24 cellular contexts compared by ENCODE assay signal in genomic region chr1:12505639-12506311, GRCh38.
DNase-seq lines count a peak whose midpoint lies in the region; ATAC-seq lines count a peak whose summit lies in the region.
"Had no signal": no experiment of that assay in that cellular context is flagged by ENCODE, and none has a peak within 500 bp of the region (broad histone marks: within the 10 kb centered on the region; RNA-seq: fewer than 3 reads in every experiment).

No MANE protein-coding gene starts in this region.

- ATAC-seq in T-cell (replicated peaks in 1 of 4) = no peak
- ATAC-seq in stimulated activated effector memory CD8-positive, alpha-beta T cell treated with anti-CD3 and anti-CD28 coated beads, Interleukin-12 subunit alpha, Interleukin-12 subunit beta, amount 100 ng/mL, for 72 hours = no peak
- ATAC-seq: activated CD4-positive, alpha-beta T cell treated with anti-CD3 and anti-CD28 coated beads for 36 hours; activated T-cell treated with anti-CD3 and anti-CD28 coated beads, Interleukin-2, amount 50 U/mL, for 4 hours; effector memory CD8-positive, alpha-beta T cell; HepG2; stimulated activated naive CD8-positive, alpha-beta T cell treated with anti-CD3 and anti-CD28 coated beads, Interleukin-15, Interleukin-2, amounts not matched to agents 100 U/mL and 50 U/mL, for 24 hours; upper lobe of right lung had no signal

- no peak overlapping the region for H3K4me3 Mint-ChIP-seq in CD4-positive, alpha-beta memory T cell
- no peak overlapping the region for H3K4me3 Mint-ChIP-seq in T-cell
- H3K4me3 Mint-ChIP-seq in stimulated activated effector memory CD8-positive, alpha-beta T cell treated with anti-CD3 and anti-CD28 coated beads, Interleukin-12 subunit alpha, Interleukin-12 subunit beta, amount 100 ng/mL, for 72 hours = no peak overlapping the region
- H3K4me3 Mint-ChIP-seq: activated CD4-positive, alpha-beta T cell treated with anti-CD3 and anti-CD28 coated beads for 36 hours; activated T-cell treated with anti-CD3 and anti-CD28 coated beads, Interleukin-2, amount 50 U/mL, for 4 hours; effector memory CD8-positive, alpha-beta T cell; T-helper 2 cell treated with Interferon-gamma antibody and Interleukin-4, amounts not matched to agents 5 μg/mL and 100 μg/mL, for 36 hours had no signal

- peaks cover 13 to 30% (median 18%) of the 10 kb centered on the region in 4 donors for H3K4me1 Mint-ChIP-seq in CD4-positive, alpha-beta memory T cell
- H3K4me1 Mint-ChIP-seq in T-cell = peaks cover 24 to 36% (median 24%) of the 10 kb centered on the region in 3 donors
- peaks cover 39% of the 10 kb centered on the region for H3K4me1 Mint-ChIP-seq in stimulated activated effector memory CD8-positive, alpha-beta T cell treated with anti-CD3 and anti-CD28 coated beads, Interleukin-12 subunit alpha, Interleukin-12 subunit beta, amount 100 ng/mL, for 72 hours

- H3K4me1 ChIP-seq in CD4-positive, alpha-beta memory T cell (ENCODE audit: insufficient read depth, low read length) = peaks cover 16% of the 10 kb centered on the region
- H3K4me1 ChIP-seq: colonic mucosa had no signal

- H3K36me3 ChIP-seq in CD4-positive, alpha-beta memory T cell (ENCODE audit: insufficient read depth, low read length) = peaks cover 8% of the 10 kb centered on the region
- H3K36me3 ChIP-seq: colonic mucosa had no signal

- H3K9me3 ChIP-seq in CD4-positive, alpha-beta memory T cell (ENCODE audit: control insufficient read depth in 1 of 2, low read length in 2 of 2) = no peaks in the 10 kb centered on the region
- H3K9me3 ChIP-seq: BLaER1 treated with 17β-estradiol and CSF1 and Interleukin-3, amounts not matched to agents 10 nM and 100 nM; colonic mucosa; heart right ventricle; upper lobe of right lung had no signal

- H3K27ac ChIP-seq in CD4-positive, alpha-beta memory T cell (ENCODE audit: low read depth, low read length) = no peak overlapping the region
- H3K27ac ChIP-seq: BLaER1 treated with 17β-estradiol and CSF1 and Interleukin-3, amounts not matched to agents 10 nM and 100 nM; colonic mucosa; upper lobe of right lung had no signal

- H3K36me3 Mint-ChIP-seq in CD4-positive, alpha-beta memory T cell = peaks cover 37 to 54% of the 10 kb centered on the region in 2 donors
- peaks cover 43% of the 10 kb centered on the region for H3K36me3 Mint-ChIP-seq in T-cell
- H3K36me3 Mint-ChIP-seq in stimulated activated effector memory CD8-positive, alpha-beta T cell treated with anti-CD3 and anti-CD28 coated beads, Interleukin-12 subunit alpha, Interleukin-12 subunit beta, amount 100 ng/mL, for 72 hours = peaks cover 27% of the 10 kb centered on the region

- H3K27me3 ChIP-seq in CD4-positive, alpha-beta memory T cell (ENCODE audit: insufficient read depth, low read length) = no peaks in the 10 kb centered on the region
- H3K27me3 ChIP-seq: BLaER1 treated with 17β-estradiol and CSF1 and Interleukin-3, amounts not matched to agents 10 nM and 100 nM; colonic mucosa; heart right ventricle; upper lobe of right lung had no signal

- DNase-seq in CD4-positive, alpha-beta memory T cell = no peak
- DNase-seq in T-cell (no peak), left kidney (ENCODE audit: low read depth, low spot score) (peak; percentile 71), KBM-7 (no peak), GF-D8 (lab: John Stamatoyannopoulos, UW) (no peak), NOMO-1 treated with DMSO at 0.1 percent for 48 hours (lab: John Stamatoyannopoulos, UW; ENCODE audit: unreplicated experiment) (no peak)
- DNase-seq in stimulated activated effector memory CD8-positive, alpha-beta T cell treated with anti-CD3 and anti-CD28 coated beads, Interleukin-12 subunit alpha, Interleukin-12 subunit beta, amount 100 ng/mL, for 72 hours (ENCODE audit: low spot score in 2 of 2) = no peak
- DNase-seq: activated CD4-positive, alpha-beta T cell treated with anti-CD3 and anti-CD28 coated beads for 36 hours; activated naive CD4-positive, alpha-beta T cell; activated T-cell treated with anti-CD3 and anti-CD28 coated beads, Interleukin-2, amount 50 U/mL, for 4 hours; amniotic stem cell; Calu3; colonic mucosa; DMS79 treated with DMSO at 0.1 percent for 48 hours; effector memory CD8-positive, alpha-beta T cell; erythroblast; heart right ventricle; mammary epithelial cell; OCI-M1; stimulated activated naive CD8-positive, alpha-beta T cell treated with anti-CD3 and anti-CD28 coated beads, Interleukin-15, Interleukin-2, amounts not matched to agents 100 U/mL and 50 U/mL, for 24 hours; upper lobe of right lung had no signal

- CTCF ChIA-PET in CD4-positive, alpha-beta memory T cell (lab: Charles Lee; ENCODE audit: partially characterized antibody) = interaction anchor here (1.1 kb wide), 1 partner anchor 11 kb away, joined by 3 read pairs; no protein-coding TSS in a partner anchor
- CTCF ChIA-PET in T-cell (lab: Charles Lee) = no interaction called here

- POLR2A ChIA-PET in CD4-positive, alpha-beta memory T cell (lab: Charles Lee; ENCODE audit: partially characterized antibody) = no interaction called here
- POLR2A ChIA-PET in T-cell (lab: Charles Lee) = no interaction called here

- in situ Hi-C loops in KBM-7 (cut with MboI; ENCODE audit: low pct_unique_long_range_greater_than_20kb, low sequenced_read_pairs) = no loop called here

- no peak overlapping the region for H3K4me3 ChIP-seq in CD4-positive, alpha-beta memory T cell (ENCODE audit: low read length in 2 of 2)
- H3K4me3 ChIP-seq: BLaER1 treated with 17β-estradiol and CSF1 and Interleukin-3, amounts not matched to agents 10 nM and 100 nM; colonic mucosa; heart right ventricle; upper lobe of right lung had no signal

- intact Hi-C loops in CD4-positive, alpha-beta memory T cell (cut with micrococcal nuclease) = no loop called here

- no peaks in the 10 kb centered on the region for H3K9me3 Mint-ChIP-seq in CD4-positive, alpha-beta memory T cell
- no peaks in the 10 kb centered on the region for H3K9me3 Mint-ChIP-seq in T-cell
- no peaks in the 10 kb centered on the region for H3K9me3 Mint-ChIP-seq in stimulated activated effector memory CD8-positive, alpha-beta T cell treated with anti-CD3 and anti-CD28 coated beads, Interleukin-12 subunit alpha, Interleukin-12 subunit beta, amount 100 ng/mL, for 72 hours
- H3K9me3 Mint-ChIP-seq: activated T-cell treated with anti-CD3 and anti-CD28 coated beads, Interleukin-2, amount 50 U/mL, for 4 hours; effector memory CD8-positive, alpha-beta T cell; T-helper 2 cell treated with Interferon-gamma antibody and Interleukin-4, amounts not matched to agents 5 μg/mL and 100 μg/mL, for 36 hours had no signal

- H3K27me3 Mint-ChIP-seq in CD4-positive, alpha-beta memory T cell = no peaks in the 10 kb centered on the region
- no peaks in the 10 kb centered on the region for H3K27me3 Mint-ChIP-seq in T-cell
- H3K27me3 Mint-ChIP-seq: activated CD4-positive, alpha-beta T cell treated with anti-CD3 and anti-CD28 coated beads for 36 hours; effector memory CD8-positive, alpha-beta T cell had no signal

- peak overlapping the region in 4 of 7 donors; percentile 8 to 91 (median 46) for H3K27ac Mint-ChIP-seq in CD4-positive, alpha-beta memory T cell
- H3K27ac Mint-ChIP-seq in T-cell = peak overlapping the region; percentile 28 to 36
- peak overlapping the region; percentile 73 for H3K27ac Mint-ChIP-seq in stimulated activated effector memory CD8-positive, alpha-beta T cell treated with anti-CD3 and anti-CD28 coated beads, Interleukin-12 subunit alpha, Interleukin-12 subunit beta, amount 100 ng/mL, for 72 hours
